19 cellular contexts compared by ENCODE assay signal in genomic region chr12:124616394-124617343, GRCh38. TPM values are rescaled to one million over a fixed set of nuclear protein-coding genes. Genes with fewer than 3 reads are reported as not detected.
A peak's percentile ranks its signal among the peaks of the same experiment; 100 is the strongest.
DNase-seq lines count a peak whose midpoint lies in the region; ATAC-seq and TF ChIP-seq lines count a peak whose summit lies in the region.
"Had no signal": no experiment of that assay in that cellular context is flagged by ENCODE, and none has a peak within 500 bp of the region (broad histone marks: within the 10 kb centered on the region; RNA-seq: fewer than 3 reads in every experiment).

No MANE protein-coding gene starts in this region.

- H3K9me3 Mint-ChIP-seq in activated naive CD4-positive, alpha-beta T cell treated with anti-CD3 and anti-CD28 coated beads, Interleukin-2, amount 10 ng/mL, durations not matched to agents 7 days and 5 days, result no peaks in the 10 kb centered on the region
- H3K9me3 Mint-ChIP-seq in activated naive CD4-positive, alpha-beta T cell treated with anti-CD3 and anti-CD28 coated beads for 36 hours, result peaks cover 2% of the 10 kb centered on the region
- H3K9me3 Mint-ChIP-seq in dendritic cell treated with granulocyte-macrophage colony-stimulating factor and Interleukin-4, amounts not matched to agents 40 ng/mL and 50 ng/mL, for 4 days, result no peaks in the 10 kb centered on the region
- H3K9me3 Mint-ChIP-seq in type B pancreatic cell, result peaks cover 7% of the 10 kb centered on the region
- no peaks in the 10 kb centered on the region for H3K9me3 Mint-ChIP-seq in Calu3 (ENCODE audit: low read depth, unreplicated experiment)
- H3K9me3 Mint-ChIP-seq: CD8-positive, alpha-beta T cell; central memory CD8-positive, alpha-beta T cell; stimulated activated naive CD8-positive, alpha-beta T cell treated with anti-CD3 and anti-CD28 coated beads, Interleukin-15, amount 100 ng/mL, for 72 hours; T-cell had no signal

- peak overlapping the region; percentile 60 for H3K27ac Mint-ChIP-seq in activated naive CD4-positive, alpha-beta T cell treated with anti-CD3 and anti-CD28 coated beads, Interleukin-2, amount 10 ng/mL, durations not matched to agents 7 days and 5 days
- no peak overlapping the region for H3K27ac Mint-ChIP-seq in activated naive CD4-positive, alpha-beta T cell treated with anti-CD3 and anti-CD28 coated beads for 36 hours
- peak overlapping the region; percentile 76 for H3K27ac Mint-ChIP-seq in dendritic cell treated with granulocyte-macrophage colony-stimulating factor and Interleukin-4, amounts not matched to agents 40 ng/mL and 50 ng/mL, for 4 days
- H3K27ac Mint-ChIP-seq in type B pancreatic cell, result peak overlapping the region; percentile 31
- H3K27ac Mint-ChIP-seq in Calu3 (ENCODE audit: unreplicated experiment), result no peak overlapping the region
- H3K27ac Mint-ChIP-seq: activated CD8-positive, alpha-beta T cell treated with anti-CD3 and anti-CD28 coated beads for 36 hours; activated naive CD8-positive, alpha-beta T cell treated with anti-CD3 and anti-CD28 coated beads, Interleukin-2, amount 10 ng/mL, durations not matched to agents 7 days and 5 days; CD8-positive, alpha-beta T cell; stimulated activated naive CD8-positive, alpha-beta T cell treated with anti-CD3 and anti-CD28 coated beads, Interleukin-15, amount 100 ng/mL, for 72 hours; T-cell had no signal

- no peaks in the 10 kb centered on the region for H3K36me3 Mint-ChIP-seq in activated naive CD4-positive, alpha-beta T cell treated with anti-CD3 and anti-CD28 coated beads, Interleukin-2, amount 10 ng/mL, durations not matched to agents 7 days and 5 days
- no peaks in the 10 kb centered on the region for H3K36me3 Mint-ChIP-seq in activated naive CD4-positive, alpha-beta T cell treated with anti-CD3 and anti-CD28 coated beads for 36 hours (ENCODE audit: low read depth)
- no peaks in the 10 kb centered on the region for H3K36me3 Mint-ChIP-seq in dendritic cell treated with granulocyte-macrophage colony-stimulating factor and Interleukin-4, amounts not matched to agents 40 ng/mL and 50 ng/mL, for 4 days (ENCODE audit: low read depth)
- H3K36me3 Mint-ChIP-seq in type B pancreatic cell, result peaks cover 5% of the 10 kb centered on the region
- H3K36me3 Mint-ChIP-seq in Calu3 (ENCODE audit: insufficient read depth, unreplicated experiment), result no peaks in the 10 kb centered on the region
- H3K36me3 Mint-ChIP-seq: activated naive CD8-positive, alpha-beta T cell treated with anti-CD3 and anti-CD28 coated beads, Interleukin-2, amount 10 ng/mL, durations not matched to agents 7 days and 5 days; CD8-positive, alpha-beta T cell had no signal

- no peak for ATAC-seq in GM21423 (IDR thresholded peaks at IDR 0.05; ENCODE audit: unreplicated experiment)
- no peak for ATAC-seq in GM21447 (IDR thresholded peaks at IDR 0.05; ENCODE audit: unreplicated experiment)
- ATAC-seq: activated CD8-positive, alpha-beta T cell treated with anti-CD3 and anti-CD28 coated beads for 36 hours; CD8-positive, alpha-beta T cell; gastrocnemius medialis; stimulated activated naive CD8-positive, alpha-beta T cell treated with anti-CD3 and anti-CD28 coated beads, Interleukin-15, amount 100 ng/mL, for 72 hours; T-cell had no signal

- no peaks in the 10 kb centered on the region for H3K4me1 Mint-ChIP-seq in activated naive CD4-positive, alpha-beta T cell treated with anti-CD3 and anti-CD28 coated beads, Interleukin-2, amount 10 ng/mL, durations not matched to agents 7 days and 5 days
- peaks cover 3% of the 10 kb centered on the region for H3K4me1 Mint-ChIP-seq in activated naive CD4-positive, alpha-beta T cell treated with anti-CD3 and anti-CD28 coated beads for 36 hours (ENCODE audit: low read depth)
- peaks cover 42% of the 10 kb centered on the region for H3K4me1 Mint-ChIP-seq in dendritic cell treated with granulocyte-macrophage colony-stimulating factor and Interleukin-4, amounts not matched to agents 40 ng/mL and 50 ng/mL, for 4 days (ENCODE audit: low read depth)
- peaks cover 35% of the 10 kb centered on the region for H3K4me1 Mint-ChIP-seq in type B pancreatic cell (ENCODE audit: unreplicated experiment)
- H3K4me1 Mint-ChIP-seq in Calu3 (ENCODE audit: low read depth, unreplicated experiment), result peaks cover 25% of the 10 kb centered on the region
- H3K4me1 Mint-ChIP-seq: activated naive CD8-positive, alpha-beta T cell treated with anti-CD3 and anti-CD28 coated beads, Interleukin-2, amount 10 ng/mL, durations not matched to agents 7 days and 5 days had no signal

- no peak for TF ChIP-seq CTCF in type B pancreatic cell (conservative IDR thresholded peaks at IDR 0.05)
- TF ChIP-seq CTCF in Calu3 (IDR thresholded peaks at IDR 0.05; ENCODE audit: unreplicated experiment), result no peak

- BruUV-seq in Calu3 (replicated peaks; lab: Mats Ljungman, UMichigan), result no TSS peak

- intact Hi-C loops in activated naive CD4-positive, alpha-beta T cell treated with anti-CD3 and anti-CD28 coated beads for 36 hours (cut with micrococcal nuclease), result no loop called here
- intact Hi-C loops in dendritic cell treated with granulocyte-macrophage colony-stimulating factor and Interleukin-4, amounts not matched to agents 40 ng/mL and 50 ng/mL, for 4 days (cut with micrococcal nuclease), result no loop called here
- intact Hi-C loops in Calu3 (cut with micrococcal nuclease; ENCODE audit: unreplicated experiment), result no loop called here

- CTCF ChIA-PET in activated naive CD4-positive, alpha-beta T cell treated with anti-CD3 and anti-CD28 coated beads, Interleukin-2, amount 10 ng/mL, durations not matched to agents 7 days and 5 days (lab: Charles Lee), result no interaction called here
- CTCF ChIA-PET in activated naive CD4-positive, alpha-beta T cell treated with anti-CD3 and anti-CD28 coated beads for 36 hours (lab: Charles Lee), result no interaction called here
- CTCF ChIA-PET in Calu3 (lab: Charles Lee), result no interaction called here

- no peak for DNase-seq in activated naive CD4-positive, alpha-beta T cell treated with anti-CD3 and anti-CD28 coated beads, Interleukin-2, amount 10 ng/mL, durations not matched to agents 7 days and 5 days
- no peak for DNase-seq in activated naive CD4-positive, alpha-beta T cell treated with anti-CD3 and anti-CD28 coated beads for 36 hours
- DNase-seq in NOMO-1 treated with dmso at 0.1 percent for 144 hours (lab: John Stamatoyannopoulos, UW; ENCODE audit: unreplicated experiment) (peak; percentile 48), type B pancreatic cell (ENCODE audit: extremely low spot score, unreplicated experiment) (no peak), Calu3 (no peak)
- DNase-seq: activated CD4-positive, alpha-beta T cell treated with anti-CD3 and anti-CD28 coated beads for 1 hour; activated CD8-positive, alpha-beta T cell treated with anti-CD3 and anti-CD28 coated beads for 36 hours; activated naive CD8-positive, alpha-beta T cell treated with anti-CD3 and anti-CD28 coated beads, Interleukin-2, amount 10 ng/mL, durations not matched to agents 7 days and 5 days; CD8-positive, alpha-beta T cell; gastrocnemius medialis; mesendoderm; NCI-H446; PC-9; stimulated activated naive CD8-positive, alpha-beta T cell treated with anti-CD3 and anti-CD28 coated beads, Interleukin-15, amount 100 ng/mL, for 72 hours; T-cell had no signal

- peaks cover 38% of the 10 kb centered on the region for H3K27me3 Mint-ChIP-seq in activated naive CD4-positive, alpha-beta T cell treated with anti-CD3 and anti-CD28 coated beads, Interleukin-2, amount 10 ng/mL, durations not matched to agents 7 days and 5 days
- no peaks in the 10 kb centered on the region for H3K27me3 Mint-ChIP-seq in activated naive CD4-positive, alpha-beta T cell treated with anti-CD3 and anti-CD28 coated beads for 36 hours (ENCODE audit: low read depth)
- H3K27me3 Mint-ChIP-seq in dendritic cell treated with granulocyte-macrophage colony-stimulating factor and Interleukin-4, amounts not matched to agents 40 ng/mL and 50 ng/mL, for 4 days, result peaks cover 14% of the 10 kb centered on the region
- no peaks in the 10 kb centered on the region for H3K27me3 Mint-ChIP-seq in type B pancreatic cell
- H3K27me3 Mint-ChIP-seq in Calu3 (ENCODE audit: unreplicated experiment), result no peaks in the 10 kb centered on the region
- H3K27me3 Mint-ChIP-seq: activated CD8-positive, alpha-beta T cell treated with anti-CD3 and anti-CD28 coated beads for 36 hours; T-cell had no signal

- H3K4me3 Mint-ChIP-seq in activated naive CD4-positive, alpha-beta T cell treated with anti-CD3 and anti-CD28 coated beads, Interleukin-2, amount 10 ng/mL, durations not matched to agents 7 days and 5 days, result no peak overlapping the region
- H3K4me3 Mint-ChIP-seq in activated naive CD4-positive, alpha-beta T cell treated with anti-CD3 and anti-CD28 coated beads for 36 hours, result no peak overlapping the region
- H3K4me3 Mint-ChIP-seq in dendritic cell treated with granulocyte-macrophage colony-stimulating factor and Interleukin-4, amounts not matched to agents 40 ng/mL and 50 ng/mL, for 4 days, result peak overlapping the region; percentile 13
- H3K4me3 Mint-ChIP-seq in type B pancreatic cell, result no peak overlapping the region
- H3K4me3 Mint-ChIP-seq in Calu3 (ENCODE audit: low read depth, unreplicated experiment), result no peak overlapping the region
- H3K4me3 Mint-ChIP-seq: activated CD8-positive, alpha-beta T cell treated with anti-CD3 and anti-CD28 coated beads for 36 hours; activated naive CD8-positive, alpha-beta T cell treated with anti-CD3 and anti-CD28 coated beads, Interleukin-2, amount 10 ng/mL, durations not matched to agents 7 days and 5 days; CD8-positive, alpha-beta T cell; central memory CD8-positive, alpha-beta T cell; stimulated activated naive CD8-positive, alpha-beta T cell treated with anti-CD3 and anti-CD28 coated beads, Interleukin-15, amount 100 ng/mL, for 72 hours; T-cell had no signal

RNA-seq across cellular contexts. Expression of gene NCOR2, which starts 49.3 kb away (rescaled TPM):
- 100 to 1,000 TPM; 102 TPM for total RNA-seq in activated naive CD4-positive, alpha-beta T cell treated with anti-CD3 and anti-CD28 coated beads for 36 hours
- 219 and 227 TPM in 2 replicates for total RNA-seq in type B pancreatic cell (ENCODE audit: low replicate concordance)
- 325 and 348 TPM in 2 replicates for total RNA-seq in Calu3 (2022)

Comparison
In these comparisons a context has a peak if more than half of its experiments do, and no peak if none do; other contexts are left out.
1. H3K27ac Mint-ChIP-seq: peak in activated naive CD4-positive, alpha-beta T cell treated with anti-CD3 and anti-CD28 coated beads, Interleukin-2, amount 10 ng/mL, durations not matched to agents 7 days and 5 days (single experiment), dendritic cell treated with granulocyte-macrophage colony-stimulating factor and Interleukin-4, amounts not matched to agents 40 ng/mL and 50 ng/mL, for 4 days (single experiment) and type B pancreatic cell (single experiment); none in activated naive CD4-positive, alpha-beta T cell treated with anti-CD3 and anti-CD28 coated beads for 36 hours (single experiment) and Calu3 (single experiment).